In the genomic region with DNA sequence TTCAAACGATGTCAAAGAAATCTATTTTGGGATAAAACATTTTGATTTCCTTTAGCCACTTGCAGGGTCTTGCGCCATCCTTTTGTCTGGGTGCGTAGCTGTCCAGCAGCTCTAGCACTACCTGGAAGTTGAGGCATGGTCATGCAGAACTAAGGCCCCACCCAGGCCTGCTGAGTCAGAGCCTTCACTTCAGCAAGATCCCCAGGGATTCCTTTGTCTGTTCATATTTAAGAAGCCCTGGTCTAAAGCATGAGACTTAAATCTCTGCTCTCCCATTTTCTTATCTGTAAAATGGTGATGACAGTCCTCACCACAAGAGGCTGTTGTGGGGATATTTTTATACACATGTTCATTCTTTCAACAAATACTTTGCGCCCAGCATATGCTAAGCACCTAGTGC, we compare ENCODE assay signal across 19 cellular contexts.
DNase-seq lines count a peak whose midpoint lies in the region; ATAC-seq and TF ChIP-seq lines count a peak whose summit lies in the region.
"Had no signal": no experiment of that assay in that cellular context is flagged by ENCODE, and none has a peak within 500 bp of the region (broad histone marks: within the 10 kb centered on the region; RNA-seq: fewer than 3 reads in every experiment).

No MANE protein-coding gene starts in this region.

- H3K4me3 ChIP-seq in choroid plexus epithelial cell (ENCODE audit: low read depth, low read length) (no peak overlapping the region), right cardiac atrium (ENCODE audit: low read length) (no peak overlapping the region)
- H3K4me3 ChIP-seq: smooth muscle cell had no signal

- no peak overlapping the region for H3K27ac Mint-ChIP-seq in type B pancreatic cell
- H3K27ac Mint-ChIP-seq in activated CD4-positive, alpha-beta T cell treated with anti-CD3 and anti-CD28 coated beads, Interleukin-2, amount 10 ng/mL, durations not matched to agents 24 days and 14 days, result no peak overlapping the region
- H3K27ac Mint-ChIP-seq: CD4-positive, CD25-positive, alpha-beta regulatory T cell; IgD-negative memory B cell had no signal

- peaks cover 51% of the 10 kb centered on the region for H3K4me1 Mint-ChIP-seq in type B pancreatic cell (ENCODE audit: unreplicated experiment)
- no peaks in the 10 kb centered on the region for H3K4me1 Mint-ChIP-seq in activated CD4-positive, alpha-beta T cell treated with anti-CD3 and anti-CD28 coated beads, Interleukin-2, amount 10 ng/mL, durations not matched to agents 24 days and 14 days
- H3K4me1 Mint-ChIP-seq: CD4-positive, CD25-positive, alpha-beta regulatory T cell; IgD-negative memory B cell had no signal

- H3K4me3 Mint-ChIP-seq in type B pancreatic cell, result no peak overlapping the region
- H3K4me3 Mint-ChIP-seq in activated CD4-positive, alpha-beta T cell treated with anti-CD3 and anti-CD28 coated beads, Interleukin-2, amount 10 ng/mL, durations not matched to agents 24 days and 14 days, result no peak overlapping the region
- H3K4me3 Mint-ChIP-seq: brain; CD4-positive, CD25-positive, alpha-beta regulatory T cell; IgD-negative memory B cell had no signal

- TF ChIP-seq CTCF in choroid plexus epithelial cell (conservative IDR thresholded peaks at IDR 0.05; ENCODE audit: low read depth, low read length) (no peak), type B pancreatic cell (conservative IDR thresholded peaks at IDR 0.05) (peak; percentile 33)

- no peak overlapping the region for H3K27ac ChIP-seq in right cardiac atrium (ENCODE audit: low read length)
- H3K27ac ChIP-seq: parathyroid adenoma had no signal

- intact Hi-C loops in right cardiac atrium (cut with DNase I), result no loop called here
- intact Hi-C loops in activated CD4-positive, alpha-beta T cell treated with anti-CD3 and anti-CD28 coated beads, Interleukin-2, amount 10 ng/mL, durations not matched to agents 24 days and 14 days (cut with micrococcal nuclease), result no loop called here

- DNase-seq in NCI-H2171 treated with DMSO at 0.1 percent for 48 hours (lab: John Stamatoyannopoulos, UW) (peak; percentile 9), NCI-H2171 (lab: John Stamatoyannopoulos, UW) (no peak), choroid plexus epithelial cell (ENCODE audit: low read depth) (peak; percentile 89), right cardiac atrium (peak in 1 of 3 donors; percentile 36), type B pancreatic cell (ENCODE audit: extremely low spot score, unreplicated experiment) (no peak), NCI-H510A treated with DMSO at 0.1 percent for 48 hours (lab: John Stamatoyannopoulos, UW) (no peak)
- no peak for DNase-seq in stimulated activated naive CD4-positive, alpha-beta T cell treated with Interleukin-2 at 50 U/mL for 16 hours (lab: John Stamatoyannopoulos, UW)
- DNase-seq in activated CD4-positive, alpha-beta T cell treated with anti-CD3 and anti-CD28 coated beads, Interleukin-2, amount 10 ng/mL, durations not matched to agents 24 days and 14 days, result no peak
- DNase-seq: 8988T; activated naive CD4-positive, alpha-beta T cell; CD4-positive, CD25-positive, alpha-beta regulatory T cell; H7; NCI-H1105 treated with DMSO at 0.1 percent for 48 hours; stimulated activated naive CD8-positive, alpha-beta T cell treated with anti-CD3 and anti-CD28 coated beads, Interleukin-15, Interleukin-2, amounts not matched to agents 100 U/mL and 50 U/mL, for 24 hours; T-helper 1 cell had no signal

- peaks cover 8% of the 10 kb centered on the region for H3K36me3 Mint-ChIP-seq in type B pancreatic cell
- no peaks in the 10 kb centered on the region for H3K36me3 Mint-ChIP-seq in activated CD4-positive, alpha-beta T cell treated with anti-CD3 and anti-CD28 coated beads, Interleukin-2, amount 10 ng/mL, durations not matched to agents 24 days and 14 days (ENCODE audit: low read depth)
- H3K36me3 Mint-ChIP-seq: brain; CD4-positive, CD25-positive, alpha-beta regulatory T cell; IgD-negative memory B cell had no signal

- peaks cover 8% of the 10 kb centered on the region for H3K27me3 Mint-ChIP-seq in type B pancreatic cell
- peaks cover 14% of the 10 kb centered on the region for H3K27me3 Mint-ChIP-seq in activated CD4-positive, alpha-beta T cell treated with anti-CD3 and anti-CD28 coated beads, Interleukin-2, amount 10 ng/mL, durations not matched to agents 24 days and 14 days
- H3K27me3 Mint-ChIP-seq: brain had no signal

- H3K4me1 ChIP-seq in right cardiac atrium (ENCODE audit: control insufficient read depth, insufficient read depth, low read length), result peaks cover 11% of the 10 kb centered on the region

- H3K9me3 Mint-ChIP-seq in type B pancreatic cell, result no peaks in the 10 kb centered on the region
- H3K9me3 Mint-ChIP-seq in activated CD4-positive, alpha-beta T cell treated with anti-CD3 and anti-CD28 coated beads, Interleukin-2, amount 10 ng/mL, durations not matched to agents 24 days and 14 days, result no peaks in the 10 kb centered on the region

- ATAC-seq in right cardiac atrium, result peak; percentile 30 to 48
- ATAC-seq: stimulated activated naive CD8-positive, alpha-beta T cell treated with anti-CD3 and anti-CD28 coated beads, Interleukin-15, Interleukin-2, amounts not matched to agents 100 U/mL and 50 U/mL, for 24 hours had no signal

- no peaks in the 10 kb centered on the region for H3K27me3 ChIP-seq in right cardiac atrium (ENCODE audit: control insufficient read depth, insufficient read depth)

- 56% methylated on average over 4 of the region's 4 CpGs for WGBS in right cardiac atrium

- no peaks in the 10 kb centered on the region for H3K9me3 ChIP-seq in right cardiac atrium (ENCODE audit: control insufficient read depth, low read length)

Comparison
In these comparisons a context has a peak if more than half of its experiments do, and no peak if none do; other contexts are left out.
1. DNase-seq: peak in NCI-H2171 treated with DMSO at 0.1 percent for 48 hours (single experiment) and choroid plexus epithelial cell (single experiment); none in NCI-H2171 (single experiment), type B pancreatic cell (single experiment), NCI-H510A treated with DMSO at 0.1 percent for 48 hours (single experiment), stimulated activated naive CD4-positive, alpha-beta T cell treated with Interleukin-2 at 50 U/mL for 16 hours (single experiment) and activated CD4-positive, alpha-beta T cell treated with anti-CD3 and anti-CD28 coated beads, Interleukin-2, amount 10 ng/mL, durations not matched to agents 24 days and 14 days (single experiment).